27 cellular contexts compared by ENCODE assay signal in the genomic region with DNA sequence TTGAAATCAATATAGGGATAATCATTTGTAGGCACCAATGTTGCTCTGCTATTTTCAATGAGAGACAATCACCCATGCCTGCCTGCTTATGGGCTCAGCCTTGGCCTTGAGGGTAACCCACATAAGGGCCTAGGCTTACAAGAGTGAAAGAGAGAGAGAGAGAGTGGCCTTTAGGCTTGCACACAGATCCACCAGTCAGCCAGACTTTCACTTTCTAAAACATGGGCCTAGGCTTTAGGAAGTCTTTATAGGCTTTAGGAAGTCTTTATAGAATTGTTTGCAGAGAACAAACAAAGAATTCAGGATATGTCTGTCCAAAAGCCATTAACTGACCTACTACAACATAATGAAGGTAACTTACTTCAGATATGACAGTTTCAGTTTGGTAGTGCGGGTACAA. TPM values are rescaled to one million over a fixed set of nuclear protein-coding genes. Genes with fewer than 3 reads are reported as not detected.
"Had no signal": no experiment of that assay in that cellular context is flagged by ENCODE, and none has a peak within 500 bp of the region (broad histone marks: within the 10 kb centered on the region; RNA-seq: fewer than 3 reads in every experiment).

No MANE protein-coding gene starts in this region.

- DNase-seq: activated CD4-positive, CD25-positive, alpha-beta regulatory T cell; activated CD8-positive, alpha-beta memory T cell treated with anti-CD3 and anti-CD28 coated beads, Interleukin-2, amount 50 U/mL, for 4 hours; activated CD8-positive, alpha-beta T cell treated with anti-CD3 and anti-CD28 coated beads for 36 hours; activated gamma-delta T cell treated with Interleukin-2 at 50 U/mL for 16 hours; activated naive CD4-positive, alpha-beta T cell treated with anti-CD3 and anti-CD28 coated beads, Interleukin-2, amount 10 ng/mL, durations not matched to agents 7 days and 5 days; activated naive CD8-positive, alpha-beta T cell treated with anti-CD3 and anti-CD28 coated beads for 36 hours; activated T-cell treated with anti-CD3 and anti-CD28 coated beads, Interleukin-2, amount 50 U/mL, for 72 hours; adrenal gland; anterior cingulate cortex; NCI-H1092 treated with DMSO at 0.1 percent for 48 hours; NCI-H1417 treated with DMSO at 0.1 percent for 48 hours; NCI-H1694; NCI-H2029; NCI-H345; NCI-H510A; NCI-H526 treated with DMSO at 0.1 percent for 48 hours; NCI-H82; PC-3; SHP77 treated with DMSO at 0.1 percent for 48 hours; T-helper 17 cell; T-helper 9 cell had no signal

- H3K27ac ChIP-seq: adrenal gland, KMS-11, VCaP had no signal

- ATAC-seq: activated CD8-positive, alpha-beta T cell treated with anti-CD3 and anti-CD28 coated beads for 36 hours; activated T-cell treated with anti-CD3 and anti-CD28 coated beads, Interleukin-2, amount 50 U/mL, for 72 hours; PC-3; T-helper 17 cell had no signal

- H3K9ac ChIP-seq: KMS-11 had no signal

- H3K4me2 ChIP-seq: KMS-11 had no signal

- H3K36me3 ChIP-seq: adrenal gland had no signal

- FAIRE-seq: RCC 7860, TTC549 had no signal

- H3K4me3 ChIP-seq: adrenal gland had no signal

- H3K27me3 ChIP-seq: adrenal gland had no signal

RNA-seq across cellular contexts. Expression of a gene that starts 3.4 kb away (rescaled TPM):
- total RNA-seq: activated CD8-positive, alpha-beta T cell treated with anti-CD3 and anti-CD28 coated beads for 36 hours; activated naive CD8-positive, alpha-beta T cell treated with anti-CD3 and anti-CD28 coated beads for 36 hours; activated T-helper 2 cell treated with anti-CD3 and anti-CD28 coated beads, Interferon-gamma antibody, Interleukin-2, Interleukin-4, amounts not matched to agents 10 μg/mL and 5 μg/mL and 100 μg/mL, durations not matched to agents 14 hours and 24 hours and 36 hours; PC-3 had no signal
- polyA plus RNA-seq: IgD-negative memory B cell had no signal
